Comparison of ENCODE assay signal across 9 cellular contexts in the genomic region with DNA sequence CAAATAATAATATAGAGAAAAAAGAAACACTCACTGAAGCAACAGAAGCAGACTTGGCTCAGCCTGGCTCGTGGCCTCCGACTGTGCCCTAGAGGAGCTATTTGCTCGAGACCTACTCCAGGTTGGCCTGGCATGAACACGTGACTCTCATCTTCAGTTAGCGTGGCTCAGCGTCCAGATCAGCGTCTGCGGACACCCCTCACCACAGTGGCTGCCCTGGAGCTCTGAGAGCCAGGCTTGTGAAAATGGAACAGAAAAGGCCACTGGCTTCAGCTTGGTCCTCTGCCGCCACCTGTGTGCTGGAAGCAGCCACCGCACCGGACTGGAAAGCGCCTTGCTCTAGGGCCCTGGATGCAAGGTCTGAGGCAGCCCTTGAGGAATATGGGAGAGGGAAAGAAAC.
DNase-seq lines count a peak whose midpoint lies in the region; ATAC-seq, FAIRE-seq and TF ChIP-seq lines count a peak whose summit lies in the region.
"Had no signal": no experiment of that assay in that cellular context is flagged by ENCODE, and none has a peak within 500 bp of the region (broad histone marks: within the 10 kb centered on the region; RNA-seq: fewer than 3 reads in every experiment).

No MANE protein-coding gene starts in this region.

- no peaks in the 10 kb centered on the region for H3K36me3 Mint-ChIP-seq in T-helper 17 cell (ENCODE audit: low read depth)
- no peaks in the 10 kb centered on the region for H3K36me3 Mint-ChIP-seq in activated CD4-positive, alpha-beta T cell treated with anti-CD3 and anti-CD28 coated beads, Interleukin-2, amount 10 ng/mL, durations not matched to agents 7 days and 5 days (ENCODE audit: low read depth)

- no peaks in the 10 kb centered on the region for H3K27me3 Mint-ChIP-seq in T-helper 17 cell
- H3K27me3 Mint-ChIP-seq in activated CD4-positive, alpha-beta T cell treated with anti-CD3 and anti-CD28 coated beads, Interleukin-2, amount 10 ng/mL, durations not matched to agents 7 days and 5 days, result no peaks in the 10 kb centered on the region

- H3K27ac Mint-ChIP-seq in T-helper 17 cell, result no peak overlapping the region
- H3K27ac Mint-ChIP-seq in activated CD4-positive, alpha-beta T cell treated with anti-CD3 and anti-CD28 coated beads, Interleukin-2, amount 10 ng/mL, durations not matched to agents 7 days and 5 days, result no peak overlapping the region

- DNase-seq in AG08396 (ENCODE audit: low spot score) (peak; percentile 24), LHCN-M2 (ENCODE audit: low read depth) (peak; percentile 64), fibroblast of pulmonary artery (ENCODE audit: low read depth) (peak; percentile 3), T-helper 17 cell (no peak), NCI-H510A (lab: John Stamatoyannopoulos, UW) (no peak), HTR-8/SVneo (ENCODE audit: insufficient read length, low spot score) (no peak)
- no peak for DNase-seq in activated CD4-positive, alpha-beta T cell treated with anti-CD3 and anti-CD28 coated beads, Interleukin-2, amount 10 ng/mL, durations not matched to agents 7 days and 5 days

- no peak for FAIRE-seq in HTR-8/SVneo (lab: Jason Lieb, UNC)

- TF ChIP-seq CTCF in fibroblast of pulmonary artery (IDR thresholded peaks at IDR 0.05; ENCODE audit: low read length, missing control alignments), result peak; percentile 18

- ATAC-seq in GM19025 (IDR thresholded peaks at IDR 0.05; ENCODE audit: low read depth, unreplicated experiment), result peak; percentile 84
- ATAC-seq in T-helper 17 cell, result no peak

- no peaks in the 10 kb centered on the region for H3K9me3 ChIP-seq in T-helper 17 cell (ENCODE audit: control insufficient read depth, low read length, poor library complexity, severe bottlenecking)

- H3K9me3 Mint-ChIP-seq in activated CD4-positive, alpha-beta T cell treated with anti-CD3 and anti-CD28 coated beads, Interleukin-2, amount 10 ng/mL, durations not matched to agents 7 days and 5 days, result peaks cover 11% of the 10 kb centered on the region

- CTCF ChIA-PET in activated CD4-positive, alpha-beta T cell treated with anti-CD3 and anti-CD28 coated beads, Interleukin-2, amount 10 ng/mL, durations not matched to agents 7 days and 5 days (lab: Charles Lee), result no interaction called here

- no peak overlapping the region for H3K4me3 Mint-ChIP-seq in T-helper 17 cell
- no peak overlapping the region for H3K4me3 Mint-ChIP-seq in activated CD4-positive, alpha-beta T cell treated with anti-CD3 and anti-CD28 coated beads, Interleukin-2, amount 10 ng/mL, durations not matched to agents 7 days and 5 days

- POLR2A ChIA-PET in activated CD4-positive, alpha-beta T cell treated with anti-CD3 and anti-CD28 coated beads, Interleukin-2, amount 10 ng/mL, durations not matched to agents 7 days and 5 days (lab: Charles Lee), result no interaction called here

- no peak overlapping the region for H3K4me3 ChIP-seq in fibroblast of pulmonary artery (replicated peaks; ENCODE audit: low read depth, low read length)
- H3K4me3 ChIP-seq: upper lobe of left lung had no signal

- H3K4me1 Mint-ChIP-seq in T-helper 17 cell, result no peaks in the 10 kb centered on the region
- H3K4me1 Mint-ChIP-seq in activated CD4-positive, alpha-beta T cell treated with anti-CD3 and anti-CD28 coated beads, Interleukin-2, amount 10 ng/mL, durations not matched to agents 7 days and 5 days, result no peaks in the 10 kb centered on the region

Comparison
In these comparisons a context has a peak if more than half of its experiments do, and no peak if none do; other contexts are left out.
1. DNase-seq: peak in AG08396 (single experiment), LHCN-M2 (single experiment) and fibroblast of pulmonary artery (single experiment); none in T-helper 17 cell (0 of 3), NCI-H510A (single experiment), activated CD4-positive, alpha-beta T cell treated with anti-CD3 and anti-CD28 coated beads, Interleukin-2, amount 10 ng/mL, durations not matched to agents 7 days and 5 days (single experiment) and HTR-8/SVneo (single experiment).